Comparison of ENCODE assay signal across 22 cellular contexts in genomic region chr4:8651661-8652180, GRCh38. TPM values are rescaled to one million over a fixed set of nuclear protein-coding genes. Genes with fewer than 3 reads are reported as not detected.
"Had no signal": no experiment of that assay in that cellular context is flagged by ENCODE, and none has a peak within 500 bp of the region (broad histone marks: within the 10 kb centered on the region; RNA-seq: fewer than 3 reads in every experiment).

No MANE protein-coding gene starts in this region.

- DNase-seq: activated B cell treated with CpG ODN at 0.5 μM for 24 hours; activated CD4-positive, alpha-beta memory T cell treated with anti-CD3 and anti-CD28 coated beads, Interleukin-2, amount 10 ng/mL, durations not matched to agents 7 days and 5 days; activated CD4-positive, alpha-beta T cell treated with anti-CD3 and anti-CD28 coated beads for 4 hours; activated CD8-positive, alpha-beta memory T cell treated with anti-CD3 and anti-CD28 coated beads, Interleukin-2, amount 10 ng/mL, durations not matched to agents 7 days and 5 days; activated naive CD4-positive, alpha-beta T cell; anterior cingulate cortex; central memory CD4-positive, alpha-beta T cell; cortex of kidney; effector CD4-positive, alpha-beta T cell; stimulated activated CD4-positive, alpha-beta T cell treated with anti-CD3 and anti-CD28 coated beads, Interleukin-15, amount 100 ng/mL, for 24 hours; stimulated activated CD4-positive, alpha-beta T cell treated with anti-CD3 and anti-CD28 coated beads, Interleukin-2, amount 100 ng/mL, for 48 hours; T-helper 1 cell; T-helper 9 cell; testis had no signal

- H3K4me1 Mint-ChIP-seq: activated B cell treated with CpG ODN at 0.5 μM for 24 hours; activated CD4-positive, alpha-beta memory T cell treated with anti-CD3 and anti-CD28 coated beads, Interleukin-2, amount 10 ng/mL, durations not matched to agents 7 days and 5 days; activated CD8-positive, alpha-beta memory T cell treated with anti-CD3 and anti-CD28 coated beads, Interleukin-2, amount 10 ng/mL, durations not matched to agents 7 days and 5 days had no signal

- H3K36me3 Mint-ChIP-seq: activated CD8-positive, alpha-beta memory T cell treated with anti-CD3 and anti-CD28 coated beads, Interleukin-2, amount 10 ng/mL, durations not matched to agents 7 days and 5 days; brain; natural killer cell treated with Interleukin-12 subunit alpha and Interleukin-12 subunit beta and Interleukin-15 and Interleukin-18, amount 100 ng/mL, for 72 hours had no signal

- H3K4me3 Mint-ChIP-seq: activated B cell treated with CpG ODN at 0.5 μM for 24 hours; activated CD4-positive, alpha-beta memory T cell treated with anti-CD3 and anti-CD28 coated beads, Interleukin-2, amount 10 ng/mL, durations not matched to agents 7 days and 5 days; activated CD8-positive, alpha-beta memory T cell treated with anti-CD3 and anti-CD28 coated beads, Interleukin-2, amount 10 ng/mL, durations not matched to agents 7 days and 5 days; brain; natural killer cell treated with Interleukin-12 subunit alpha and Interleukin-12 subunit beta and Interleukin-15 and Interleukin-18, amount 100 ng/mL, for 72 hours; stimulated activated naive CD8-positive, alpha-beta T cell treated with anti-CD3 and anti-CD28 coated beads, Interleukin-15, Interleukin-2, amounts not matched to agents 100 ng/mL and 50 ng/mL, for 24 hours had no signal

- H3K27me3 Mint-ChIP-seq: activated B cell treated with CpG ODN at 0.5 μM for 24 hours; activated CD4-positive, alpha-beta memory T cell treated with anti-CD3 and anti-CD28 coated beads, Interleukin-2, amount 10 ng/mL, durations not matched to agents 7 days and 5 days; activated CD8-positive, alpha-beta memory T cell treated with anti-CD3 and anti-CD28 coated beads, Interleukin-2, amount 10 ng/mL, durations not matched to agents 7 days and 5 days had no signal

- H3K27ac Mint-ChIP-seq: activated B cell treated with CpG ODN at 0.5 μM for 24 hours; activated CD4-positive, alpha-beta memory T cell treated with anti-CD3 and anti-CD28 coated beads, Interleukin-2, amount 10 ng/mL, durations not matched to agents 7 days and 5 days; activated CD8-positive, alpha-beta memory T cell treated with anti-CD3 and anti-CD28 coated beads, Interleukin-2, amount 10 ng/mL, durations not matched to agents 7 days and 5 days; brain; natural killer cell treated with Interleukin-12 subunit alpha and Interleukin-12 subunit beta and Interleukin-15 and Interleukin-18, amount 100 ng/mL, for 72 hours; progenitor cell of endocrine pancreas; stimulated activated naive CD8-positive, alpha-beta T cell treated with anti-CD3 and anti-CD28 coated beads, Interleukin-15, Interleukin-2, amounts not matched to agents 100 ng/mL and 50 ng/mL, for 24 hours had no signal

- ATAC-seq: activated CD8-positive, alpha-beta memory T cell treated with anti-CD3 and anti-CD28 coated beads, Interleukin-2, amount 10 ng/mL, durations not matched to agents 7 days and 5 days; gastroesophageal sphincter; heart left ventricle; natural killer cell treated with Interleukin-12 subunit alpha and Interleukin-12 subunit beta and Interleukin-15 and Interleukin-18, amount 100 ng/mL, for 72 hours had no signal

- FAIRE-seq: endothelial cell of umbilical vein, urothelium cell line had no signal

RNA-seq across cellular contexts. Expression of gene CPZ, which starts 59.2 kb away (rescaled TPM):
- total RNA-seq: activated B cell treated with CpG ODN at 0.5 μM for 24 hours; activated CD8-positive, alpha-beta memory T cell treated with anti-CD3 and anti-CD28 coated beads, Interleukin-2, amount 10 ng/mL, durations not matched to agents 7 days and 5 days; endothelial cell of umbilical vein; natural killer cell treated with Interleukin-12 subunit alpha and Interleukin-12 subunit beta and Interleukin-15 and Interleukin-18, amount 100 ng/mL, for 72 hours had no signal
